Comparison of ENCODE assay signal across 8 cellular contexts in the genomic region with DNA sequence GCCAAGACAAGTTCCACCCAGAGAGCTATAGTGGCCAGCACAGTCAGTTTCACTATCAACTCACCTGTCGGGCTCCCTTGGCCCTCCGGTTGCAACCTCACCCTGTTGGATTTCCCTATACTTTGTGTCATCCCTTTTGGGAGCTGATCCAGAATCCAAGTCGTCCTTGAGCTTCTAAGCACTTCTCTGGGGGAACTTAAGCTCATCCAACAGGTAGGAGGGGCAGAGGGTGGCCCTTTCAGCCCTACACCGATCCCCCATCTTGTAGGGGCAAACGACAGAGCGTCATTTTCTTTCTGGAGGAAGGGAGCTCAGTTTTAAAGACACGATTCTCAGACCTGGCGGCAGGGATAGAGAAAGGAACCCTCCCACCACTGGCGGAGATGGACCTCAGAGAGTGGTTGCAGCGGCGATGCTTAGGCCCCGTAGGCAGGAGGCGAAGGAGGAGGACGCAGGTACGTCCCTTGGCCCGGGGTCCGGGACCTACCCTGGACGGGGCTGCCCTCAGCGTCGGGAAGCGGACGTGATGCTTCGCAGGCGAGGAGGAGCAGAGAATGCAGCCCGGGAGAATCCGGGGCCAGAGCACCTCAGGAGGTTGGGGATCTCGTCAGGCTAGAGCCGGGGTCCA. TPM values are rescaled to one million over a fixed set of nuclear protein-coding genes. Genes with fewer than 3 reads are reported as not detected.
DNase-seq lines count a peak whose midpoint lies in the region; ATAC-seq and TF ChIP-seq lines count a peak whose summit lies in the region.

No MANE protein-coding gene starts in this region.

- H3K27ac ChIP-seq in SJCRH30 (peak overlapping the region; percentile 52), endodermal cell (ENCODE audit: low read depth, low read length) (peak overlapping the region; percentile 72)

- H3K36me3 ChIP-seq in SJCRH30 (no peaks in the 10 kb centered on the region), endodermal cell (ENCODE audit: control insufficient read depth, insufficient read depth, low read length) (peaks cover 7% of the 10 kb centered on the region), mucosa of stomach (ENCODE audit: control insufficient read depth, insufficient read depth, low read length) (peaks cover 6% of the 10 kb centered on the region)

- peak; percentile 33 for ATAC-seq in HG02885 (IDR thresholded peaks at IDR 0.05; ENCODE audit: poor library complexity, unreplicated experiment)

- H3K4me3 Mint-ChIP-seq in activated CD4-positive, alpha-beta T cell treated with anti-CD3 and anti-CD28 coated beads, Interleukin-2, amount 10 ng/mL, durations not matched to agents 24 days and 14 days, result peak overlapping the region; percentile 87
- peak overlapping the region; percentile 92 for H3K4me3 Mint-ChIP-seq in endodermal cell

- H3K4me1 ChIP-seq in SJCRH30, result no peaks in the 10 kb centered on the region
- no peaks in the 10 kb centered on the region for H3K4me1 ChIP-seq in endodermal cell (ENCODE audit: control insufficient read depth, insufficient read depth, low read length)
- H3K4me1 ChIP-seq in mucosa of stomach (ENCODE audit: control insufficient read depth, insufficient read depth, low read length), result peaks cover 14% of the 10 kb centered on the region

- 3 to 4% methylated on average over 16 to 28 of the region's 28 CpGs for WGBS in endodermal cell (ENCODE audit: insufficient coverage in 1 of 2, insufficient read length in 1 of 2), 2 experiments

- H3K9me3 ChIP-seq in SJCRH30 (replicated peaks) (peaks cover 6% of the 10 kb centered on the region; the same call in 1 of the 2 replicates), endodermal cell (ENCODE audit: control insufficient read depth, low read length) (no peaks in the 10 kb centered on the region), mucosa of stomach (ENCODE audit: control insufficient read depth, low read length) (no peaks in the 10 kb centered on the region)

- DNase-seq in activated CD4-positive, alpha-beta T cell treated with anti-CD3 and anti-CD28 coated beads, Interleukin-2, amount 10 ng/mL, durations not matched to agents 24 days and 14 days, result peak; percentile 78
- DNase-seq in activated CD4-positive, alpha-beta T cell treated with anti-CD3 and anti-CD28 coated beads for 1 hour, result no peak
- no peak for DNase-seq in SJCRH30
- peak; percentile 61 for DNase-seq in endodermal cell
- no peak for DNase-seq in GDM1 (lab: John Stamatoyannopoulos, UW)
- DNase-seq in GM20000 (ENCODE audit: low spot score), result no peak

- H3K4me1 Mint-ChIP-seq in activated CD4-positive, alpha-beta T cell treated with anti-CD3 and anti-CD28 coated beads, Interleukin-2, amount 10 ng/mL, durations not matched to agents 24 days and 14 days, result peaks cover 15% of the 10 kb centered on the region
- H3K4me1 Mint-ChIP-seq in endodermal cell, result peaks cover 8% of the 10 kb centered on the region

- H3K9ac ChIP-seq in endodermal cell (ENCODE audit: extremely low read depth, low read length, poor library complexity, severe bottlenecking), result peak overlapping the region; percentile 89
- peak overlapping the region; percentile 98 for H3K9ac ChIP-seq in mucosa of stomach (ENCODE audit: low read length)

- H3K36me3 Mint-ChIP-seq in activated CD4-positive, alpha-beta T cell treated with anti-CD3 and anti-CD28 coated beads, Interleukin-2, amount 10 ng/mL, durations not matched to agents 24 days and 14 days (ENCODE audit: low read depth), result no peaks in the 10 kb centered on the region
- H3K36me3 Mint-ChIP-seq in endodermal cell (ENCODE audit: low read depth), result peaks cover 15% of the 10 kb centered on the region

- intact Hi-C loops in activated CD4-positive, alpha-beta T cell treated with anti-CD3 and anti-CD28 coated beads, Interleukin-2, amount 10 ng/mL, durations not matched to agents 24 days and 14 days (cut with micrococcal nuclease), result loop anchor here (1.0 to 5.0 kb wide), 4 partner anchors 16 to 110 kb away; a partner anchor contains a TSS

- TF ChIP-seq CTCF in endodermal cell (conservative IDR thresholded peaks at IDR 0.05) (no peak), GM20000 (IDR thresholded peaks at IDR 0.05; ENCODE audit: extremely low read depth, missing control alignments) (no peak)

- no peaks in the 10 kb centered on the region for H3K27me3 Mint-ChIP-seq in activated CD4-positive, alpha-beta T cell treated with anti-CD3 and anti-CD28 coated beads, Interleukin-2, amount 10 ng/mL, durations not matched to agents 24 days and 14 days
- H3K27me3 Mint-ChIP-seq in endodermal cell (ENCODE audit: insufficient read depth), result peaks cover 7% of the 10 kb centered on the region

- H3K4me3 ChIP-seq in SJCRH30 (peak overlapping the region; percentile 79), endodermal cell (ENCODE audit: low read length) (peak overlapping the region; percentile 90), mucosa of stomach (ENCODE audit: low read length) (peak overlapping the region; percentile 97)

- peak overlapping the region; percentile 90 for H3K27ac Mint-ChIP-seq in activated CD4-positive, alpha-beta T cell treated with anti-CD3 and anti-CD28 coated beads, Interleukin-2, amount 10 ng/mL, durations not matched to agents 24 days and 14 days
- peak overlapping the region; percentile 96 for H3K27ac Mint-ChIP-seq in endodermal cell

- H3K9me3 Mint-ChIP-seq in activated CD4-positive, alpha-beta T cell treated with anti-CD3 and anti-CD28 coated beads, Interleukin-2, amount 10 ng/mL, durations not matched to agents 24 days and 14 days, result peaks cover 4% of the 10 kb centered on the region
- H3K9me3 Mint-ChIP-seq in endodermal cell, result peaks cover 6% of the 10 kb centered on the region

- H3K27me3 ChIP-seq in SJCRH30 (no peaks in the 10 kb centered on the region), endodermal cell (ENCODE audit: control insufficient read depth, insufficient read depth, low read length, poor library complexity, severe bottlenecking) (no peaks in the 10 kb centered on the region), mucosa of stomach (ENCODE audit: control insufficient read depth, insufficient read depth, low read length) (no peaks in the 10 kb centered on the region)

RNA-seq across cellular contexts. Expression of a gene that starts 0.5 kb away (rescaled TPM):
- total RNA-seq in activated CD4-positive, alpha-beta T cell treated with anti-CD3 and anti-CD28 coated beads, Interleukin-2, amount 10 ng/mL, durations not matched to agents 24 days and 14 days, result 12.3 and 14.4 TPM in 2 replicates
- total RNA-seq in SJCRH30 (2014; rRNA removed; shearing (Covaris generic)), result 18.8 and 19.9 TPM in 2 replicates
- total RNA-seq in endodermal cell, result 10 to 100 TPM; 33.0 to 33.8 TPM
- 23.8 TPM for polyA plus RNA-seq in endodermal cell (2013, experiment 1 of 2)
- polyA plus RNA-seq in endodermal cell (2013, experiment 2 of 2), result 22.5 TPM

RNA-seq across cellular contexts. Expression of a gene that starts 15.8 kb away (rescaled TPM):
- 19.2 and 19.9 TPM in 2 replicates for total RNA-seq in activated CD4-positive, alpha-beta T cell treated with anti-CD3 and anti-CD28 coated beads, Interleukin-2, amount 10 ng/mL, durations not matched to agents 24 days and 14 days
- 21.0 and 21.3 TPM in 2 replicates for total RNA-seq in SJCRH30 (2014; rRNA removed; shearing (Covaris generic))
- total RNA-seq in endodermal cell, result 10 to 100 TPM; 30.2 to 34.3 TPM
- polyA plus RNA-seq in endodermal cell (2013, experiment 1 of 2), result 30.9 TPM
- polyA plus RNA-seq in endodermal cell (2013, experiment 2 of 2), result 27.1 TPM

RNA-seq across cellular contexts. Expression of a gene that starts 47.1 kb away (rescaled TPM):
- 22.9 and 23.3 TPM in 2 replicates for total RNA-seq in activated CD4-positive, alpha-beta T cell treated with anti-CD3 and anti-CD28 coated beads, Interleukin-2, amount 10 ng/mL, durations not matched to agents 24 days and 14 days
- 14.8 and 21.2 TPM in 2 replicates for total RNA-seq in SJCRH30 (2014; rRNA removed; shearing (Covaris generic))
- 10 to 100 TPM; 15.5 to 15.7 TPM for total RNA-seq in endodermal cell
- polyA plus RNA-seq in endodermal cell (2013, experiment 1 of 2), result 13.1 TPM
- polyA plus RNA-seq in endodermal cell (2013, experiment 2 of 2), result 11.5 TPM

RNA-seq across cellular contexts. Expression of a gene that starts 47.3 kb away (rescaled TPM):
- total RNA-seq in activated CD4-positive, alpha-beta T cell treated with anti-CD3 and anti-CD28 coated beads, Interleukin-2, amount 10 ng/mL, durations not matched to agents 24 days and 14 days, result 46.9 and 48.4 TPM in 2 replicates
- total RNA-seq in SJCRH30 (2014; rRNA removed; shearing (Covaris generic)), result 35.0 and 37.4 TPM in 2 replicates
- total RNA-seq in endodermal cell, result 10 to 100 TPM; 50.5 to 59.6 TPM
- polyA plus RNA-seq in endodermal cell (2013, experiment 1 of 2), result 27.6 TPM
- 26.7 TPM for polyA plus RNA-seq in endodermal cell (2013, experiment 2 of 2)

RNA-seq across cellular contexts. Expression of a gene that starts 58.4 kb away (rescaled TPM):
- 149 and 154 TPM in 2 replicates for total RNA-seq in activated CD4-positive, alpha-beta T cell treated with anti-CD3 and anti-CD28 coated beads, Interleukin-2, amount 10 ng/mL, durations not matched to agents 24 days and 14 days
- 38.3 and 38.5 TPM in 2 replicates for total RNA-seq in SJCRH30 (2014; rRNA removed; shearing (Covaris generic))
- total RNA-seq in endodermal cell, result 10 to 100 TPM; 66.9 to 86.5 TPM
- 39.4 TPM for polyA plus RNA-seq in endodermal cell (2013, experiment 1 of 2)
- 25.4 TPM for polyA plus RNA-seq in endodermal cell (2013, experiment 2 of 2)

Comparison
In these comparisons a context has a peak if more than half of its experiments do, and no peak if none do; other contexts are left out.
1. DNase-seq: peak in activated CD4-positive, alpha-beta T cell treated with anti-CD3 and anti-CD28 coated beads, Interleukin-2, amount 10 ng/mL, durations not matched to agents 24 days and 14 days (single experiment) and endodermal cell (single experiment); none in activated CD4-positive, alpha-beta T cell treated with anti-CD3 and anti-CD28 coated beads for 1 hour (single experiment), SJCRH30 (0 of 2), GDM1 (single experiment) and GM20000 (single experiment).
2. Peak in every context shown above with its lines, with median percentiles within 50 percentile points of each other: H3K4me3 ChIP-seq.